ENCODE assay signal across 1 cellular context in genomic region chr12:6326316-6326959, GRCh38.
A peak's percentile ranks its signal among the peaks of the same experiment; 100 is the strongest.
TF ChIP-seq lines count a peak whose summit lies in the region.

No MANE protein-coding gene starts in this region.

TF ChIP-seq in H1, 55 proteins besides CTCF, POLR2A, EP300 and RAD21 (continued from another document):
- 0 out of 2 replicates have a peak, but pooled peaks have one; percentile 33 for TF ChIP-seq TBP (IDR thresholded peaks at IDR 0.05; ENCODE audit: low read depth, low read length)
